In the genomic region with DNA sequence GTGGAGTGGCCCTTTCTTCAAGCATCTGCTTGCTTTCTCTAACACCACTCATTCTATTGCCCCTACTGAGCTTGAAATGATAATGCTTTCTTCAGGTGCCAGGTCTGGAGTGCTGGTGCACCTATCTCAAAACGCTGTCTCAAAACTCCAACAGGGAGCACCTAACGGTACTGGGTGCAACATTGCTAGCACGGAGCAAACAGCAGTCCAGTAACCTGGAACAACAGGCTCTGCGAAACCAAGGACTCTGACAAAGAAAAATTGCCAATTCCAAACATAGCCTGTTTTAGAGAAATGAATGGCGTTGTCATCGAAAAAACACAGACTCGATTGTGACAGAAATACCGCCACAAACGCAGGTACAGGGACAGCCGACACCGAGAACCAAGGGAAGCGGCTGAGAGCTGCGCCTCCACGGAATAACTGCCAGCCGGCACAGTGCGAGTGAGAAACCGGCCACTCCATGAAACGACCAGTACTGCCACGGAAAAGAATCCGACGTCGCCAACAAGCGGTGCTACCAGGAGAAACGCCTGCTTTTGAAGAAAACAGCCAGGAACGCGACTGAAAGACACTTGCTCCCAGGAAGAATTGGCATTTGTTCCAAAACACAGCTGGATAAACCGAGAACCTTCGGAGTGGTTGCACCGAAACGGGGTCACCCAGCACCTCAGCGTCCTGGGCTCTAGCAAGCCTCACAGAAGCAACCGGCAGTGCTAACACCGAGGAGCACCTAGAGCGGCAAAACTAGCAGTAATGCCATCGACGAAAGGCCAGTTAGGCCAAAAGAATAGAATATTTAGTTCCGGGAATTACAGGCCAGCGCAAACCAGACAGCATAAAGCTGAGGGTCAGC, we compare ENCODE assay signal across 8 cellular contexts. TPM values are rescaled to one million over a fixed set of nuclear protein-coding genes. Genes with fewer than 3 reads are reported as not detected.
A peak's percentile ranks its signal among the peaks of the same experiment; 100 is the strongest.
DNase-seq lines count a peak whose midpoint lies in the region; ATAC-seq and TF ChIP-seq lines count a peak whose summit lies in the region.

No MANE protein-coding gene starts in this region.

- intact Hi-C loops in activated CD4-positive, alpha-beta memory T cell treated with anti-CD3 and anti-CD28 coated beads for 36 hours (cut with micrococcal nuclease) = no loop called here

- peak overlapping the region; percentile 67 for H3K27ac ChIP-seq in fibroblast of lung (ENCODE audit: insufficient read depth, low read length)
- H3K27ac ChIP-seq in rectal smooth muscle tissue (ENCODE audit: low read depth, low read length) = no peak overlapping the region

- peak overlapping the region; percentile 67; the same call in 1 of the 2 replicates for H3K4me3 ChIP-seq in GM08714 (ENCODE audit: low read length)
- peak overlapping the region; percentile 25 to 85 (median 46) for H3K4me3 ChIP-seq in fibroblast of lung (replicated peaks in 1 of 4; ENCODE audit: control extremely low read depth in 1 of 4, insufficient read depth in 1 of 4, low read depth in 3 of 4, low read length in 4 of 4)
- H3K4me3 ChIP-seq in rectal smooth muscle tissue (ENCODE audit: low read length) = peak overlapping the region; percentile 48

- peak overlapping the region; percentile 92 for H3K4me2 ChIP-seq in fibroblast of lung (ENCODE audit: extremely low read depth, insufficient read depth, low read length)

- H3K27me3 Mint-ChIP-seq in activated CD4-positive, alpha-beta memory T cell treated with anti-CD3 and anti-CD28 coated beads for 36 hours = no peaks in the 10 kb centered on the region

- TF ChIP-seq CTCF in fibroblast of lung (conservative IDR thresholded peaks at IDR 0.05 in 1 of 2, IDR thresholded peaks at IDR 0.05 in 1 of 2; ENCODE audit: low read depth in 1 of 2, low read length in 2 of 2) = no peak

- no peaks in the 10 kb centered on the region for H3K9me3 ChIP-seq in fibroblast of lung (ENCODE audit: control insufficient read depth, insufficient read depth, low read depth, low read length)

- H3K36me3 ChIP-seq in fibroblast of lung (ENCODE audit: control insufficient read depth, insufficient read depth, low read length) (no peaks in the 10 kb centered on the region), rectal smooth muscle tissue (ENCODE audit: control insufficient read depth, insufficient read depth, low read length) (no peaks in the 10 kb centered on the region)

- H3K4me1 ChIP-seq in fibroblast of lung (ENCODE audit: control insufficient read depth, extremely low read depth, insufficient read depth, low read length) (peaks cover 5% of the 10 kb centered on the region), rectal smooth muscle tissue (ENCODE audit: control insufficient read depth, insufficient read depth, low read length) (no peaks in the 10 kb centered on the region)

- H3K27ac Mint-ChIP-seq in activated CD4-positive, alpha-beta memory T cell treated with anti-CD3 and anti-CD28 coated beads for 36 hours = peak overlapping the region; percentile 88

- DNase-seq in activated CD4-positive, alpha-beta memory T cell treated with anti-CD3 and anti-CD28 coated beads for 36 hours = no peak
- DNase-seq in fibroblast of lung (ENCODE audit: low read depth in 2 of 2) (peak; percentile 64 to 75), SKM-1 (lab: John Stamatoyannopoulos, UW; ENCODE audit: unreplicated experiment) (no peak), DMS53 treated with DMSO at 0.1 percent for 48 hours (lab: John Stamatoyannopoulos, UW; ENCODE audit: unreplicated experiment) (no peak)

- peak overlapping the region; percentile 83 for H3K4me3 Mint-ChIP-seq in activated CD4-positive, alpha-beta memory T cell treated with anti-CD3 and anti-CD28 coated beads for 36 hours

- H3K9ac ChIP-seq in fibroblast of lung (ENCODE audit: insufficient read depth, low read length) (no peak overlapping the region), rectal smooth muscle tissue (ENCODE audit: low read length) (no peak overlapping the region)

- H2AFZ ChIP-seq in fibroblast of lung (ENCODE audit: low read length) = peak overlapping the region; percentile 38

- ATAC-seq in GM18867 (IDR thresholded peaks at IDR 0.05; ENCODE audit: unreplicated experiment) (no peak), GM18907 (IDR thresholded peaks at IDR 0.05; ENCODE audit: unreplicated experiment) (no peak)

- POLR2A ChIA-PET in activated CD4-positive, alpha-beta memory T cell treated with anti-CD3 and anti-CD28 coated beads for 36 hours (lab: Charles Lee) = interaction anchor here (1.0 to 3.9 kb wide), 7 partner anchors 18 to 87 kb away, joined by 3 to 41 read pairs (median 10); no protein-coding TSS in a partner anchor

- no peaks in the 10 kb centered on the region for H3K36me3 Mint-ChIP-seq in activated CD4-positive, alpha-beta memory T cell treated with anti-CD3 and anti-CD28 coated beads for 36 hours

- H3K27me3 ChIP-seq in fibroblast of lung (ENCODE audit: control insufficient read depth, insufficient read depth, low read length) (no peaks in the 10 kb centered on the region), rectal smooth muscle tissue (ENCODE audit: control insufficient read depth, insufficient read depth, low read length) (peaks cover 24% of the 10 kb centered on the region)

- H4K20me1 ChIP-seq in fibroblast of lung (ENCODE audit: control insufficient read depth, extremely low read depth, insufficient read depth, low read length) = no peaks in the 10 kb centered on the region

- peaks cover 59% of the 10 kb centered on the region for H3K79me2 ChIP-seq in fibroblast of lung (ENCODE audit: control insufficient read depth, insufficient read depth, low read length)

- no peaks in the 10 kb centered on the region for H3K9me3 Mint-ChIP-seq in activated CD4-positive, alpha-beta memory T cell treated with anti-CD3 and anti-CD28 coated beads for 36 hours

- peaks cover 32% of the 10 kb centered on the region for H3K4me1 Mint-ChIP-seq in activated CD4-positive, alpha-beta memory T cell treated with anti-CD3 and anti-CD28 coated beads for 36 hours (ENCODE audit: low read depth)

- CTCF ChIA-PET in activated CD4-positive, alpha-beta memory T cell treated with anti-CD3 and anti-CD28 coated beads for 36 hours (lab: Charles Lee) = interaction anchor here (0.5 to 4.8 kb wide), 11 partner anchors 8 to 128 kb away, joined by 3 to 72 read pairs (median 13); no protein-coding TSS in a partner anchor

RNA-seq across cellular contexts. Expression of gene ANXA2R, which starts 3.0 kb away (rescaled TPM):
- total RNA-seq in activated CD4-positive, alpha-beta memory T cell treated with anti-CD3 and anti-CD28 coated beads for 36 hours = 1 to 10 TPM; 2.8 to 3.8 TPM
- 1.8 and 3.1 TPM in 2 replicates for total RNA-seq in fibroblast of lung
- 0.61 and 1.4 TPM in 2 replicates for polyA plus RNA-seq in fibroblast of lung
- polyA plus RNA-seq in fibroblast of lung (2012) = 0.69 and 2.1 TPM in 2 replicates
- polyA minus RNA-seq in fibroblast of lung (ENCODE audit: low replicate concordance) = 2.2 and 2.3 TPM in 2 replicates

Comparison
In these comparisons a context has a peak if more than half of its experiments do, and no peak if none do; other contexts are left out.
1. DNase-seq: peak in fibroblast of lung (2 of 2); none in activated CD4-positive, alpha-beta memory T cell treated with anti-CD3 and anti-CD28 coated beads for 36 hours (single experiment), SKM-1 (single experiment) and DMS53 treated with DMSO at 0.1 percent for 48 hours (single experiment).
2. Peak in every context shown above with its lines, with median percentiles within 50 percentile points of each other: H3K4me3 ChIP-seq.